Comparison of ENCODE assay signal across 18 cellular contexts in the genomic region with DNA sequence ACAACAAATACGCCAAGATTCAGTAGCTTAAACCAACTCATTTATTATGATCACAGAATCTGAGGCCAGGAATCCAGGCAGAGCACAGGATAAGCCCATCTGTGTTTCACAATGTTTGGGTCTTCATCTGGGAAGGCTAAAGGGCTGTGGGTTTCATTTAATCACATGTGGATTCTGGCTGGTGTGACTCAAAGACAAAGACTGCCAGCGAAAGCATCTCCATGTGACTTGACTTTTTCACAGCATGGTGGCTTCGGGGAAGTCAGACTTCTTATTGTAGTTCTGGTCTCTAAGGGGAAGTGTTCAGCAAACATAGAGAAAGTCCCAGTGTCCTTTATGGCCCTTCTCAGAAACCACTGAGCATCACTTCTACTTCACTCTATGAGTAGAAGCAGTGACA.
"Had no signal": no experiment of that assay in that cellular context is flagged by ENCODE, and none has a peak within 500 bp of the region (broad histone marks: within the 10 kb centered on the region; RNA-seq: fewer than 3 reads in every experiment).

No MANE protein-coding gene starts in this region.

- H3K27ac ChIP-seq: brain microvascular endothelial cell, coronary artery, hepatocyte, right atrium auricular region, tibial nerve had no signal

- H3K27me3 ChIP-seq: brain microvascular endothelial cell, hepatocyte, right atrium auricular region, tibial nerve had no signal

- FAIRE-seq: kidney, urothelium cell line had no signal

- H3K4me2 ChIP-seq: hepatocyte had no signal

- H3K4me3 ChIP-seq: coronary artery, hepatocyte, lung, right atrium auricular region, tibial nerve had no signal

- H3K4me1 ChIP-seq: right atrium auricular region had no signal

- DNase-seq: activated B cell treated with CpG ODN at 0.5 μM for 24 hours; activated CD4-positive, alpha-beta T cell treated with anti-CD3 and anti-CD28 coated beads for 48 hours; activated CD8-positive, alpha-beta T cell treated with anti-CD3 and anti-CD28 coated beads for 36 hours; activated naive CD4-positive, alpha-beta T cell treated with Interleukin-2 at 50 U/mL for 16 hours; activated T-cell treated with anti-CD3 and anti-CD28 coated beads, Interleukin-2, amount 50 U/mL, for 24 hours; anterior cingulate cortex; brain microvascular endothelial cell; kidney; stimulated activated CD4-positive, alpha-beta T cell treated with anti-CD3 and anti-CD28 coated beads, Interleukin-15, amount 100 ng/mL, for 24 hours; stimulated activated CD4-positive, alpha-beta T cell treated with anti-CD3 and anti-CD28 coated beads, Interleukin-2, amount 100 ng/mL, for 48 hours had no signal

- H3K36me3 ChIP-seq: brain microvascular endothelial cell, right atrium auricular region, tibial nerve had no signal

- H3K9me3 ChIP-seq: right atrium auricular region, tibial nerve had no signal

- ATAC-seq: activated CD8-positive, alpha-beta T cell treated with anti-CD3 and anti-CD28 coated beads for 36 hours; esophagus mucosa; left lobe of liver had no signal

- H2AFZ ChIP-seq: hepatocyte had no signal

- H3K79me2 ChIP-seq: hepatocyte had no signal
